In genomic region chr19:17333611-17334413, GRCh38 we compare ENCODE assay signal across 8 cellular contexts. TPM values are rescaled to one million over a fixed set of nuclear protein-coding genes. Genes with fewer than 3 reads are reported as not detected.
A peak's percentile ranks its signal among the peaks of the same experiment; 100 is the strongest.
DNase-seq lines count a peak whose midpoint lies in the region; ATAC-seq and TF ChIP-seq lines count a peak whose summit lies in the region.

No MANE protein-coding gene starts in this region.

- peak; percentile 76 for DNase-seq in CD1c-positive myeloid dendritic cell (ENCODE audit: extremely low spot score)
- DNase-seq in HK-2 (ENCODE audit: unreplicated experiment), result peak; percentile 82
- DNase-seq in UCSD-AML1 (lab: John Stamatoyannopoulos, UW; ENCODE audit: unreplicated experiment), result peak; percentile 74
- DNase-seq in brain microvascular endothelial cell, result peak; percentile 78
- peak; percentile 49 to 69 for DNase-seq in stimulated activated CD8-positive, alpha-beta memory T cell treated with anti-CD3 and anti-CD28 coated beads, Interleukin-15, amount 100 ng/mL, for 4 hours (ENCODE audit: low read depth in 2 of 2)
- DNase-seq in NCI-H2171 (lab: John Stamatoyannopoulos, UW), result no peak

- no peaks in the 10 kb centered on the region for H3K9me3 ChIP-seq in liver (ENCODE audit: control insufficient read depth in 4 of 4, low read length in 3 of 4)

- H3K9ac ChIP-seq in liver (ENCODE audit: low read depth in 1 of 2, low read length in 2 of 2), result peak overlapping the region in 1 of 2 donors; percentile 56

- no peaks in the 10 kb centered on the region for H3K27me3 ChIP-seq in brain microvascular endothelial cell (replicated peaks)
- no peaks in the 10 kb centered on the region for H3K27me3 ChIP-seq in liver (ENCODE audit: control insufficient read depth in 4 of 4, insufficient read depth in 4 of 4, low read length in 3 of 4)

- no peak for TF ChIP-seq RAD21 in liver (IDR thresholded peaks at IDR 0.05)

- H3K36me3 ChIP-seq in brain microvascular endothelial cell (replicated peaks), result peaks cover 4% of the 10 kb centered on the region
- no peaks in the 10 kb centered on the region for H3K36me3 ChIP-seq in liver (ENCODE audit: control insufficient read depth in 4 of 4, insufficient read depth in 3 of 4, low read depth in 1 of 4, low read length in 3 of 4)

- H3K4me3 ChIP-seq in brain microvascular endothelial cell (ENCODE audit: low read depth, low read length), result peak overlapping the region; percentile 69
- H3K4me3 ChIP-seq in liver (ENCODE audit: low read depth in 1 of 3, low read length in 3 of 3), result peak overlapping the region; percentile 49 to 71 (median 63)

- H3K27ac ChIP-seq in brain microvascular endothelial cell (peak overlapping the region; percentile 50), liver (ENCODE audit: low read depth in 1 of 2, low read length in 2 of 2) (no peak overlapping the region)

- ATAC-seq in GM21529 (IDR thresholded peaks at IDR 0.05; ENCODE audit: unreplicated experiment), result no peak

- 50% methylated on average over 52 of the region's 52 CpGs for WGBS in liver

- in situ Hi-C loops in brain microvascular endothelial cell (cut with HindIII; ENCODE audit: low pct_ligation_motif_present, low sequenced_read_pairs), result no loop called here

- TF ChIP-seq CTCF in brain microvascular endothelial cell (IDR thresholded peaks at IDR 0.05; ENCODE audit: low read depth, low read length, missing control alignments), result no peak
- TF ChIP-seq CTCF in liver (IDR thresholded peaks at IDR 0.05; ENCODE audit: low read depth, low read length, missing input control), result no peak

- H3K4me1 ChIP-seq in liver (ENCODE audit: control insufficient read depth in 4 of 4, insufficient read depth in 4 of 4, low read length in 3 of 4), result peaks cover 13 to 34% (median 25%) of the 10 kb centered on the region in 4 donors

TF ChIP-seq in liver, 16 proteins besides CTCF, POLR2A, EP300 and RAD21:
- no peak for TF ChIP-seq NR2F2 (IDR thresholded peaks at IDR 0.05)
- TF ChIP-seq HNF4G (IDR thresholded peaks at IDR 0.05), result no peak
- TF ChIP-seq HNF4A (conservative IDR thresholded peaks at IDR 0.05), result no peak
- TF ChIP-seq REST (IDR thresholded peaks at IDR 0.05), result no peak
- no peak for TF ChIP-seq YY1 (IDR thresholded peaks at IDR 0.05)
- no peak for TF ChIP-seq FOXA2 (IDR thresholded peaks at IDR 0.05)
- no peak for TF ChIP-seq RXRA (IDR thresholded peaks at IDR 0.05)

RNA-seq across cellular contexts. Expression of gene ANO8, which starts 0.8 kb away (rescaled TPM):
- total RNA-seq in liver, result 1 to 10 TPM; 1.8 to 5.8 TPM
- 1 to 10 TPM in 1 of 2 donors, under 1 TPM in 1; 0.75 to 2.3 TPM for polyA plus RNA-seq in liver

RNA-seq across cellular contexts. Expression of gene GTPBP3, which starts 3.5 kb away (rescaled TPM):
- 10 to 100 TPM in 1 of 2 donors, 1 to 10 TPM in 1; 9.8 to 15.5 TPM for total RNA-seq in liver
- 1 to 10 TPM; 4.9 to 9.4 TPM for polyA plus RNA-seq in liver

RNA-seq across cellular contexts. Expression of gene DDA1, which starts 24.4 kb away (rescaled TPM):
- total RNA-seq in liver, result 10 to 100 TPM in 1 of 2 donors, 1 to 10 TPM in 1; 7.9 to 13.5 TPM
- polyA plus RNA-seq in liver, result 10 to 100 TPM; 28.2 to 37.9 TPM

RNA-seq across cellular contexts. Expression of gene MRPL34, which starts 28.1 kb away (rescaled TPM):
- 100 to 1,000 TPM in 1 of 2 donors, 10 to 100 TPM in 1; 23.3 to 123 TPM for total RNA-seq in liver
- 100 to 1,000 TPM; 158 to 301 TPM for polyA plus RNA-seq in liver

RNA-seq across cellular contexts. Expression of gene ABHD8, which starts 30.6 kb away (rescaled TPM):
- total RNA-seq in liver, result 10 to 100 TPM in 1 of 2 donors, 1 to 10 TPM in 1; 6.3 to 26.9 TPM
- polyA plus RNA-seq in liver, result 10 to 100 TPM in 1 of 2 donors, 1 to 10 TPM in 1; 8.6 to 20.2 TPM
